ENCODE assay signal across 1 cellular context in the genomic region with DNA sequence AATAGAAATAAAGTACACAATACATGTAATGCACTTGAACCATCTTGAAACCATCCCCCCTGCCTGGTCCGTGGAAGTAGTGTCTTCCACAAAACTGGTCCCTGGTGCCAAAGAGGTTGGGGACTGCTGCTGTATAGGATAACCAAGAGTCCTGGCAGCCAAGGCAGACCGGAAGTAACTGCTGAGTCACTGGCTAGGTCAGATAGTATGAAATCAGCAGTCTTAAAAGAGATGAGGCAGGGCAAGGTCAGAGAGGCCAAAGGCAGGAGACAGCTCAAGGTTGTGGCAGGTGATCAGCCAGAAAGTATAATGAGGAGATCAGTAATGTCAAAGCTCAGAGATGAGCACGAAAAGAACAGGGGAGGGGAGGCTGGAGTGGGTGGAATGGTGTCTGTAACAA.
A peak's percentile ranks its signal among the peaks of the same experiment; 100 is the strongest.
TF ChIP-seq lines count a peak whose summit lies in the region.

No MANE protein-coding gene starts in this region.

TF ChIP-seq in H1, 55 proteins besides CTCF, POLR2A, EP300 and RAD21 (continued from another document):
- TF ChIP-seq HDAC6 (IDR thresholded peaks at IDR 0.05; ENCODE audit: low read depth, low read length) (no peak), PHF8 (conservative IDR thresholded peaks at IDR 0.05; ENCODE audit: low read depth, low read length) (no peak), BACH1 (IDR thresholded peaks at IDR 0.05; ENCODE audit: low read length) (peak; percentile 73; the same call in 1 of the 2 replicates)
